ENCODE assay signal across 8 cellular contexts in genomic region chr15:98428253-98428989, GRCh38.
A peak's percentile ranks its signal among the peaks of the same experiment; 100 is the strongest.
DNase-seq lines count a peak whose midpoint lies in the region; ATAC-seq, FAIRE-seq and TF ChIP-seq lines count a peak whose summit lies in the region.

No MANE protein-coding gene starts in this region.

- CTCF ChIA-PET in activated CD8-positive, alpha-beta memory T cell treated with anti-CD3 and anti-CD28 coated beads, Interleukin-2, amount 10 ng/mL, durations not matched to agents 7 days and 5 days (lab: Charles Lee), result interaction anchor here (0.6 to 2.9 kb wide), 10 partner anchors 9 to 1767 kb away, joined by 3 to 20 read pairs (median 4); no protein-coding TSS in a partner anchor
- CTCF ChIA-PET in endothelial cell of umbilical vein (lab: Charles Lee), result interaction anchor here (0.7 to 4.2 kb wide), 14 partner anchors 9 to 672 kb away, joined by 3 to 77 read pairs (median 4); no protein-coding TSS in a partner anchor

- ATAC-seq in HG02870 (IDR thresholded peaks at IDR 0.05; ENCODE audit: unreplicated experiment), result peak; percentile 66
- ATAC-seq in activated CD8-positive, alpha-beta memory T cell treated with anti-CD3 and anti-CD28 coated beads, Interleukin-2, amount 10 ng/mL, durations not matched to agents 7 days and 5 days, result peak; percentile 83

- H3K9me1 ChIP-seq in endothelial cell of umbilical vein (replicated peaks; ENCODE audit: control insufficient read depth, extremely low read depth, insufficient read depth, low read length), result no peaks in the 10 kb centered on the region

- no peak for TF ChIP-seq POLR2A in endothelial cell of umbilical vein (IDR thresholded peaks at IDR 0.05; ENCODE audit: low read depth, low read length)

- no TSS peak for BruUV-seq in endothelial cell of umbilical vein (replicated peaks; lab: Mats Ljungman, UMichigan)

- H3K9me3 ChIP-seq in endothelial cell of umbilical vein (replicated peaks; ENCODE audit: control insufficient read depth, insufficient read depth, low read length), result no peaks in the 10 kb centered on the region

- DNase-seq in SIG-M5 treated with dmso at 0.1 percent for 504 hours (lab: John Stamatoyannopoulos, UW; ENCODE audit: unreplicated experiment) (peak; percentile 11), SIG-M5 (lab: John Stamatoyannopoulos, UW) (no peak), NCI-H2227 (lab: John Stamatoyannopoulos, UW; ENCODE audit: unreplicated experiment) (peak; percentile 40), endothelial cell of umbilical vein (ENCODE audit: low read depth, low spot score) (peak; percentile 60), middle frontal gyrus (ENCODE audit: extremely low spot score, low spot score) (peak; percentile 3)
- peak; percentile 56 for DNase-seq in activated CD8-positive, alpha-beta memory T cell treated with anti-CD3 and anti-CD28 coated beads, Interleukin-2, amount 10 ng/mL, durations not matched to agents 7 days and 5 days
- DNase-seq in stimulated activated CD8-positive, alpha-beta memory T cell treated with anti-CD3 and anti-CD28 coated beads, Interleukin-4, amount 100 ng/mL, for 4 hours (ENCODE audit: low read depth in 2 of 2, low spot score in 1 of 2), result peak; percentile 9 to 14

- no peak overlapping the region for H3K9ac ChIP-seq in endothelial cell of umbilical vein (replicated peaks; ENCODE audit: extremely low read depth, insufficient read depth, low read length)

- H3K79me2 ChIP-seq in endothelial cell of umbilical vein (ENCODE audit: control insufficient read depth, insufficient read depth, low read length), result no peaks in the 10 kb centered on the region

- H3K4me3 Mint-ChIP-seq in activated CD8-positive, alpha-beta memory T cell treated with anti-CD3 and anti-CD28 coated beads, Interleukin-2, amount 10 ng/mL, durations not matched to agents 7 days and 5 days, result peak overlapping the region; percentile 20

- no peak overlapping the region for H3K27ac ChIP-seq in endothelial cell of umbilical vein (ENCODE audit: insufficient read depth, low read depth, low read length)

- no peak overlapping the region for H3K4me3 ChIP-seq in endothelial cell of umbilical vein (replicated peaks in 1 of 3; ENCODE audit: insufficient read depth in 1 of 3, low read depth in 1 of 3, low read length in 3 of 3)

- no peaks in the 10 kb centered on the region for H3K36me3 ChIP-seq in endothelial cell of umbilical vein (ENCODE audit: control insufficient read depth in 2 of 2, extremely low read depth in 1 of 2, insufficient read depth in 2 of 2, low read length in 2 of 2)

- no peaks in the 10 kb centered on the region for H4K20me1 ChIP-seq in endothelial cell of umbilical vein (replicated peaks; ENCODE audit: control insufficient read depth, extremely low read depth, insufficient read depth, low read length)

- no peaks in the 10 kb centered on the region for H3K27me3 ChIP-seq in endothelial cell of umbilical vein (ENCODE audit: control insufficient read depth in 2 of 2, insufficient read depth in 2 of 2, low read length in 2 of 2)

- POLR2A ChIA-PET in endothelial cell of umbilical vein (lab: Charles Lee), result no interaction called here

- peak overlapping the region; percentile 72 for H2AFZ ChIP-seq in endothelial cell of umbilical vein (ENCODE audit: low read depth, low read length)

- no peak overlapping the region for H3K27ac Mint-ChIP-seq in activated CD8-positive, alpha-beta memory T cell treated with anti-CD3 and anti-CD28 coated beads, Interleukin-2, amount 10 ng/mL, durations not matched to agents 7 days and 5 days

- peaks cover 5% of the 10 kb centered on the region for H3K4me1 Mint-ChIP-seq in activated CD8-positive, alpha-beta memory T cell treated with anti-CD3 and anti-CD28 coated beads, Interleukin-2, amount 10 ng/mL, durations not matched to agents 7 days and 5 days

- H3K9me3 Mint-ChIP-seq in activated CD8-positive, alpha-beta memory T cell treated with anti-CD3 and anti-CD28 coated beads, Interleukin-2, amount 10 ng/mL, durations not matched to agents 7 days and 5 days (ENCODE audit: low read depth), result no peaks in the 10 kb centered on the region

- intact Hi-C loops in endothelial cell of umbilical vein (cut with micrococcal nuclease), result loop anchor here (1.0 kb wide), 2 partner anchors 117 to 648 kb away; no protein-coding TSS in a partner anchor

- dilution Hi-C loops in endothelial cell of umbilical vein (cut with MboI; ENCODE audit: extremely low pct_ligation_motif_present, low sequenced_read_pairs), result no loop called here

- FAIRE-seq in endothelial cell of umbilical vein (lab: Jason Lieb, UNC), result peak; percentile 73

- no peaks in the 10 kb centered on the region for H3K36me3 Mint-ChIP-seq in activated CD8-positive, alpha-beta memory T cell treated with anti-CD3 and anti-CD28 coated beads, Interleukin-2, amount 10 ng/mL, durations not matched to agents 7 days and 5 days

- peak overlapping the region; percentile 71 for H3K4me2 ChIP-seq in endothelial cell of umbilical vein (ENCODE audit: insufficient read depth, low read length)

- TF ChIP-seq CTCF in endothelial cell of umbilical vein (IDR thresholded peaks at IDR 0.05; ENCODE audit: extremely low read depth in 1 of 2, insufficient read depth in 1 of 2, low read depth in 1 of 2, low read length in 2 of 2), result peak; percentile 67 to 92

- H3K27me3 Mint-ChIP-seq in activated CD8-positive, alpha-beta memory T cell treated with anti-CD3 and anti-CD28 coated beads, Interleukin-2, amount 10 ng/mL, durations not matched to agents 7 days and 5 days, result peaks cover 14% of the 10 kb centered on the region

- H3K4me1 ChIP-seq in endothelial cell of umbilical vein (ENCODE audit: control insufficient read depth, extremely low read depth, insufficient read depth, low read length), result no peaks in the 10 kb centered on the region

TF ChIP-seq in endothelial cell of umbilical vein, 7 proteins besides CTCF, POLR2A, EP300 and RAD21:
- TF ChIP-seq MYC (IDR thresholded peaks at IDR 0.05; ENCODE audit: low read depth, low read length) (no peak), FOS (IDR thresholded peaks at IDR 0.05; ENCODE audit: borderline replicate concordance, insufficient read depth, low read length) (no peak), POLR2AphosphoS5 (IDR thresholded peaks at IDR 0.05; ENCODE audit: insufficient read depth, low read depth, low read length) (no peak), MAX (IDR thresholded peaks at IDR 0.05; ENCODE audit: insufficient read depth, insufficient read length) (no peak)
TF ChIP-seq in endothelial cell of umbilical vein: peak in this region for 0.
